ENCODE assay signal across 12 cellular contexts in genomic region chr6:111990214-111990613, GRCh38.
DNase-seq lines count a peak whose midpoint lies in the region; ATAC-seq and TF ChIP-seq lines count a peak whose summit lies in the region.
"Had no signal": no experiment of that assay in that cellular context is flagged by ENCODE, and none has a peak within 500 bp of the region (broad histone marks: within the 10 kb centered on the region; RNA-seq: fewer than 3 reads in every experiment).

No MANE protein-coding gene starts in this region.

- H3K27ac ChIP-seq in thymus (ENCODE audit: low read depth), result peak overlapping the region; percentile 88
- H3K27ac ChIP-seq in esophagus muscularis mucosa (replicated peaks in 1 of 4), result no peak overlapping the region
- H3K27ac ChIP-seq: prostate gland, upper lobe of left lung had no signal

- peaks cover 97% of the 10 kb centered on the region for H3K4me1 Mint-ChIP-seq in activated T-cell treated with anti-CD3 and anti-CD28 coated beads, Interleukin-2, amount 50 U/mL, for 72 hours (ENCODE audit: low read depth)
- H3K4me1 Mint-ChIP-seq in activated T-helper 1 cell treated with anti-CD3 and anti-CD28 coated beads, Interleukin-12 subunit alpha, Interleukin-12 subunit beta, Interleukin-2, Interleukin-4 antibody, amounts not matched to agents 30 ng/mL and 10 ng/mL and 1 ng/mL, durations not matched to agents 14 hours and 24 hours and 36 hours (ENCODE audit: low read depth), result peaks cover 92% of the 10 kb centered on the region

- peak overlapping the region; percentile 86 for H3K27ac Mint-ChIP-seq in activated T-cell treated with anti-CD3 and anti-CD28 coated beads, Interleukin-2, amount 50 U/mL, for 72 hours
- H3K27ac Mint-ChIP-seq in activated T-helper 1 cell treated with anti-CD3 and anti-CD28 coated beads, Interleukin-12 subunit alpha, Interleukin-12 subunit beta, Interleukin-2, Interleukin-4 antibody, amounts not matched to agents 30 ng/mL and 10 ng/mL and 1 ng/mL, durations not matched to agents 14 hours and 24 hours and 36 hours, result peak overlapping the region; percentile 82
- H3K27ac Mint-ChIP-seq: WTC11 had no signal

- H3K4me3 Mint-ChIP-seq in activated T-cell treated with anti-CD3 and anti-CD28 coated beads, Interleukin-2, amount 50 U/mL, for 72 hours, result peak overlapping the region; percentile 52 to 71
- peak overlapping the region; percentile 56 for H3K4me3 Mint-ChIP-seq in activated T-helper 1 cell treated with anti-CD3 and anti-CD28 coated beads, Interleukin-12 subunit alpha, Interleukin-12 subunit beta, Interleukin-2, Interleukin-4 antibody, amounts not matched to agents 30 ng/mL and 10 ng/mL and 1 ng/mL, durations not matched to agents 14 hours and 24 hours and 36 hours
- H3K4me3 Mint-ChIP-seq: WTC11 had no signal

- WGBS in thymus, result 85% methylated on average over 2 of the region's 2 CpGs
- 93% methylated on average over 2 of the region's 2 CpGs for WGBS in esophagus muscularis mucosa

- TF ChIP-seq CTCF in esophagus muscularis mucosa (IDR thresholded peaks at IDR 0.05) (no peak), omental fat pad (IDR thresholded peaks at IDR 0.05) (no peak)

- no peaks in the 10 kb centered on the region for H3K27me3 Mint-ChIP-seq in activated T-cell treated with anti-CD3 and anti-CD28 coated beads, Interleukin-2, amount 50 U/mL, for 72 hours (ENCODE audit: low read depth)
- H3K27me3 Mint-ChIP-seq in activated T-helper 1 cell treated with anti-CD3 and anti-CD28 coated beads, Interleukin-12 subunit alpha, Interleukin-12 subunit beta, Interleukin-2, Interleukin-4 antibody, amounts not matched to agents 30 ng/mL and 10 ng/mL and 1 ng/mL, durations not matched to agents 14 hours and 24 hours and 36 hours (ENCODE audit: insufficient read depth), result no peaks in the 10 kb centered on the region

- H3K27me3 ChIP-seq in thymus (ENCODE audit: control insufficient read depth, insufficient read depth) (no peaks in the 10 kb centered on the region), esophagus muscularis mucosa (no peaks in the 10 kb centered on the region)
- H3K27me3 ChIP-seq: upper lobe of left lung had no signal

- no peaks in the 10 kb centered on the region for H3K9me3 ChIP-seq in thymus (ENCODE audit: control insufficient read depth)
- no peaks in the 10 kb centered on the region for H3K9me3 ChIP-seq in esophagus muscularis mucosa
- H3K9me3 ChIP-seq: prostate gland, upper lobe of left lung had no signal

- H3K36me3 Mint-ChIP-seq in activated T-cell treated with anti-CD3 and anti-CD28 coated beads, Interleukin-2, amount 50 U/mL, for 72 hours (ENCODE audit: insufficient read depth in 2 of 2), result peaks cover 0 to 8% of the 10 kb centered on the region in 2 donors
- H3K36me3 Mint-ChIP-seq in activated T-helper 1 cell treated with anti-CD3 and anti-CD28 coated beads, Interleukin-12 subunit alpha, Interleukin-12 subunit beta, Interleukin-2, Interleukin-4 antibody, amounts not matched to agents 30 ng/mL and 10 ng/mL and 1 ng/mL, durations not matched to agents 14 hours and 24 hours and 36 hours (ENCODE audit: low read depth), result peaks cover 8% of the 10 kb centered on the region

- no peak overlapping the region for H3K4me3 ChIP-seq in thymus (ENCODE audit: low read length)
- H3K4me3 ChIP-seq in esophagus muscularis mucosa, result no peak overlapping the region
- H3K4me3 ChIP-seq: prostate gland, upper lobe of left lung had no signal

- peaks cover 25% of the 10 kb centered on the region for H3K4me1 ChIP-seq in thymus (ENCODE audit: control insufficient read depth, insufficient read depth, low read length)
- no peaks in the 10 kb centered on the region for H3K4me1 ChIP-seq in esophagus muscularis mucosa
- H3K4me1 ChIP-seq: prostate gland had no signal

- TF ChIP-seq POLR2A in esophagus muscularis mucosa (IDR thresholded peaks at IDR 0.05; ENCODE audit: low read depth), result no peak

- intact Hi-C loops in activated T-helper 1 cell treated with anti-CD3 and anti-CD28 coated beads, Interleukin-12 subunit alpha, Interleukin-12 subunit beta, Interleukin-2, Interleukin-4 antibody, amounts not matched to agents 30 ng/mL and 10 ng/mL and 1 ng/mL, durations not matched to agents 14 hours and 24 hours and 36 hours (cut with micrococcal nuclease), result no loop called here
- intact Hi-C loops in esophagus muscularis mucosa (cut with DNase I), result no loop called here
- intact Hi-C loops in posterior cingulate gyrus (cut with DNase I), result no loop called here

- no peak for TF ChIP-seq EP300 in esophagus muscularis mucosa (IDR thresholded peaks at IDR 0.05)

- peak; percentile 38 to 45 for DNase-seq in activated T-cell treated with anti-CD3 and anti-CD28 coated beads, Interleukin-2, amount 50 U/mL, for 72 hours
- no peak for DNase-seq in activated T-cell treated with anti-CD3 and anti-CD28 coated beads, Interleukin-2, amount 50 U/mL, for 1 hour
- no peak for DNase-seq in activated T-helper 1 cell treated with anti-CD3 and anti-CD28 coated beads, Interleukin-12 subunit alpha, Interleukin-12 subunit beta, Interleukin-2, Interleukin-4 antibody, amounts not matched to agents 30 ng/mL and 10 ng/mL and 1 ng/mL, durations not matched to agents 14 hours and 24 hours and 36 hours (ENCODE audit: low spot score)
- DNase-seq in esophagus muscularis mucosa (ENCODE audit: extremely low spot score), result no peak
- DNase-seq in posterior cingulate gyrus, result no peak
- no peak for DNase-seq in omental fat pad (ENCODE audit: low spot score)
- DNase-seq: kidney glomerular epithelial cell, upper lobe of left lung had no signal

- H3K9me3 Mint-ChIP-seq in activated T-cell treated with anti-CD3 and anti-CD28 coated beads, Interleukin-2, amount 50 U/mL, for 72 hours, result peaks cover 0 to 2% of the 10 kb centered on the region in 2 donors
- H3K9me3 Mint-ChIP-seq in activated T-helper 1 cell treated with anti-CD3 and anti-CD28 coated beads, Interleukin-12 subunit alpha, Interleukin-12 subunit beta, Interleukin-2, Interleukin-4 antibody, amounts not matched to agents 30 ng/mL and 10 ng/mL and 1 ng/mL, durations not matched to agents 14 hours and 24 hours and 36 hours, result peaks cover 2% of the 10 kb centered on the region

- peak; percentile 63 to 70 for ATAC-seq in activated T-cell treated with anti-CD3 and anti-CD28 coated beads, Interleukin-2, amount 50 U/mL, for 72 hours (replicated peaks in 1 of 2)
- peak; percentile 49 for ATAC-seq in HG02870 (IDR thresholded peaks at IDR 0.05; ENCODE audit: unreplicated experiment)
- ATAC-seq in omental fat pad (ENCODE audit: low FRiP score), result no peak
- ATAC-seq: WTC11 had no signal

- H3K36me3 ChIP-seq in thymus (ENCODE audit: control insufficient read depth, insufficient read depth) (no peaks in the 10 kb centered on the region), esophagus muscularis mucosa (no peaks in the 10 kb centered on the region)
- H3K36me3 ChIP-seq: prostate gland, upper lobe of left lung had no signal

Comparison
In these comparisons a context has a peak if more than half of its experiments do, and no peak if none do; other contexts are left out.
1. DNase-seq: peak in activated T-cell treated with anti-CD3 and anti-CD28 coated beads, Interleukin-2, amount 50 U/mL, for 72 hours (2 of 2); none in activated T-cell treated with anti-CD3 and anti-CD28 coated beads, Interleukin-2, amount 50 U/mL, for 1 hour (single experiment), activated T-helper 1 cell treated with anti-CD3 and anti-CD28 coated beads, Interleukin-12 subunit alpha, Interleukin-12 subunit beta, Interleukin-2, Interleukin-4 antibody, amounts not matched to agents 30 ng/mL and 10 ng/mL and 1 ng/mL, durations not matched to agents 14 hours and 24 hours and 36 hours (single experiment), esophagus muscularis mucosa (single experiment), posterior cingulate gyrus (0 of 10) and omental fat pad (single experiment).